In genomic region chr15:68352401-68353062, GRCh38 we compare ENCODE assay signal across 8 cellular contexts.
A peak's percentile ranks its signal among the peaks of the same experiment; 100 is the strongest.
DNase-seq lines count a peak whose midpoint lies in the region; ATAC-seq and TF ChIP-seq lines count a peak whose summit lies in the region.

No MANE protein-coding gene starts in this region.

- no peak for ATAC-seq in HG02973 (IDR thresholded peaks at IDR 0.05; ENCODE audit: unreplicated experiment)
- ATAC-seq in GM18519 (IDR thresholded peaks at IDR 0.05; ENCODE audit: low FRiP score, unreplicated experiment) = no peak
- ATAC-seq in HG03280 (IDR thresholded peaks at IDR 0.05; ENCODE audit: unreplicated experiment) = no peak

- TF ChIP-seq CTCF in VCaP (conservative IDR thresholded peaks at IDR 0.05) = no peak
- TF ChIP-seq CTCF in esophagus muscularis mucosa (IDR thresholded peaks at IDR 0.05) = no peak

- peaks cover 8 to 30% (median 21%) of the 10 kb centered on the region in 4 donors for H3K4me1 ChIP-seq in esophagus muscularis mucosa

- H3K27ac ChIP-seq in VCaP = peak overlapping the region; percentile 52
- peak overlapping the region; percentile 68 to 75 (median 70) for H3K27ac ChIP-seq in esophagus muscularis mucosa (replicated peaks in 1 of 4)

- intact Hi-C loops in esophagus muscularis mucosa (cut with DNase I) = no loop called here

- peaks cover 0 to 28% (median 0%) of the 10 kb centered on the region in 4 donors for H3K36me3 ChIP-seq in esophagus muscularis mucosa

- WGBS in esophagus muscularis mucosa = 63% methylated on average over 10 of the region's 10 CpGs

- no peak for TF ChIP-seq EP300 in esophagus muscularis mucosa (IDR thresholded peaks at IDR 0.05)

- H3K27me3 ChIP-seq in esophagus muscularis mucosa = peaks cover 0 to 6% (median 0%) of the 10 kb centered on the region in 4 donors

- peaks cover 0 to 13% (median 9%) of the 10 kb centered on the region in 4 donors for H3K9me3 ChIP-seq in esophagus muscularis mucosa

- TF ChIP-seq POLR2A in esophagus muscularis mucosa (IDR thresholded peaks at IDR 0.05; ENCODE audit: low read depth) = no peak

- H3K4me3 ChIP-seq in esophagus muscularis mucosa = no peak overlapping the region

- DNase-seq in activated gamma-delta T cell treated with Interleukin-2 at 50 U/mL for 16 hours (peak; percentile 26), activated gamma-delta T cell (lab: John Stamatoyannopoulos, UW) (no peak), esophagus muscularis mucosa (ENCODE audit: extremely low spot score) (no peak), pulmonary artery endothelial cell (ENCODE audit: low read depth, low spot score) (peak; percentile 92)

Comparison
In these comparisons a context has a peak if more than half of its experiments do, and no peak if none do; other contexts are left out.
1. DNase-seq: peak in activated gamma-delta T cell treated with Interleukin-2 at 50 U/mL for 16 hours (single experiment) and pulmonary artery endothelial cell (single experiment); none in activated gamma-delta T cell (single experiment) and esophagus muscularis mucosa (single experiment).